In genomic region chr1:164824542-164824941, GRCh38 we compare ENCODE assay signal across 1 cellular context.
TF ChIP-seq lines count a peak whose summit lies in the region.

No MANE protein-coding gene starts in this region.

TF ChIP-seq in WTC11, 78 proteins besides CTCF, POLR2A, EP300 and RAD21 (continued from another document):
- TF ChIP-seq AR (CRISPR knock-in tag; IDR thresholded peaks at IDR 0.05): no peak
- TF ChIP-seq FOXK1 (CRISPR knock-in tag; IDR thresholded peaks at IDR 0.05): no peak
- no peak for TF ChIP-seq GTF2I (CRISPR knock-in tag; conservative IDR thresholded peaks at IDR 0.05)
TF ChIP-seq in WTC11: peak in this region for 0.
